In genomic region chr12:121595520-121595919, GRCh38 we compare ENCODE assay signal across 17 cellular contexts.
"Had no signal": no experiment of that assay in that cellular context is flagged by ENCODE, and none has a peak within 500 bp of the region (broad histone marks: within the 10 kb centered on the region; RNA-seq: fewer than 3 reads in every experiment).

No MANE protein-coding gene starts in this region.

- H3K36me3 ChIP-seq: colonic mucosa, neutrophil, sigmoid colon, thyroid gland, upper lobe of left lung, uterus had no signal

- H3K4me3 ChIP-seq: colonic mucosa, sigmoid colon, skin epidermis, thyroid gland, upper lobe of left lung, uterus had no signal

- H3K27ac ChIP-seq: colonic mucosa, foreskin keratinocyte, neutrophil, sigmoid colon, skin epidermis, thyroid gland, upper lobe of left lung, uterus had no signal

- H3K27ac Mint-ChIP-seq: endodermal cell, nephron progenitor cell had no signal

- H3K4me1 ChIP-seq: foreskin keratinocyte had no signal

- H3K4me3 Mint-ChIP-seq: endodermal cell, naive B cell, nephron progenitor cell had no signal

- DNase-seq: colonic mucosa; effector CD4-positive, alpha-beta T cell; endodermal cell; erythroblast; foreskin keratinocyte; left colon; mesendoderm; naive B cell; nephron progenitor cell; sigmoid colon; stimulated activated CD4-positive, alpha-beta T cell treated with anti-CD3 and anti-CD28 coated beads, Interleukin-12 subunit alpha, Interleukin-12 subunit beta, amount 100 ng/mL, for 4 hours; stimulated activated naive CD4-positive, alpha-beta T cell; thyroid gland; uterus had no signal

- ATAC-seq: foreskin keratinocyte, left colon had no signal

- H3K36me3 Mint-ChIP-seq: naive B cell had no signal

- H3K27me3 Mint-ChIP-seq: naive B cell had no signal

- H3K27me3 ChIP-seq: colonic mucosa, foreskin keratinocyte, neutrophil, sigmoid colon, thyroid gland, upper lobe of left lung, uterus had no signal

- H3K9me3 ChIP-seq: colonic mucosa, neutrophil, sigmoid colon, thyroid gland, upper lobe of left lung, uterus had no signal

- H3K9me3 Mint-ChIP-seq: endodermal cell, naive B cell, nephron progenitor cell had no signal
